In the genomic region with DNA sequence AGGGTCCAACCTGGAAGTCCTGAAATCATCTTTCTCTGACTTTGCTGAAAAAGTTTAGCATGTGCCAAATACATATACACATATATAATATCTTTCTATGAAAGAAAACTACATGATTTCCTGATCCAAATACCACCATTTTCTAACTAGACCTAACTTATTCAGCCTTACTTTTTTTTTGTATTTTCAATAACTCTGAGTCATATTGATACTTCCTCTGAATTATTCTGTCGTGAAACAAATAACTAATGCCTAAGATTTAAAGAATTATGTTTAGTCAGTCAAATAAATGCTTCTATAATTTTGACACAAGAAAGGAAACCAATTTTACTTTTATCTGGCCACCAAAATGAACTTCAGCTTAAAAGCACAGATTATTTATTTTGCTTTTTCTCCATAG, we compare ENCODE assay signal across 9 cellular contexts.
"Had no signal": no experiment of that assay in that cellular context is flagged by ENCODE, and none has a peak within 500 bp of the region (broad histone marks: within the 10 kb centered on the region; RNA-seq: fewer than 3 reads in every experiment).

No MANE protein-coding gene starts in this region.

- H3K4me2 ChIP-seq: KMS-11 had no signal

- H3K27ac Mint-ChIP-seq: IgD-negative memory B cell had no signal

- ATAC-seq: HepG2, K562 had no signal

- H3K4me3 Mint-ChIP-seq: IgD-negative memory B cell had no signal

- DNase-seq: IMR-90, KBM-7, KG1 had no signal

- H3K27ac ChIP-seq: HL-60, KMS-11 had no signal

- FAIRE-seq: HepG2, HTR-8/SVneo, K562 had no signal

- H3K27me3 Mint-ChIP-seq: IgD-negative memory B cell had no signal

- H3K36me3 Mint-ChIP-seq: IgD-negative memory B cell had no signal

- H3K9ac ChIP-seq: KMS-11 had no signal

- H3K4me3 ChIP-seq: K562 had no signal
